Comparison of ENCODE assay signal across 14 cellular contexts in the genomic region with DNA sequence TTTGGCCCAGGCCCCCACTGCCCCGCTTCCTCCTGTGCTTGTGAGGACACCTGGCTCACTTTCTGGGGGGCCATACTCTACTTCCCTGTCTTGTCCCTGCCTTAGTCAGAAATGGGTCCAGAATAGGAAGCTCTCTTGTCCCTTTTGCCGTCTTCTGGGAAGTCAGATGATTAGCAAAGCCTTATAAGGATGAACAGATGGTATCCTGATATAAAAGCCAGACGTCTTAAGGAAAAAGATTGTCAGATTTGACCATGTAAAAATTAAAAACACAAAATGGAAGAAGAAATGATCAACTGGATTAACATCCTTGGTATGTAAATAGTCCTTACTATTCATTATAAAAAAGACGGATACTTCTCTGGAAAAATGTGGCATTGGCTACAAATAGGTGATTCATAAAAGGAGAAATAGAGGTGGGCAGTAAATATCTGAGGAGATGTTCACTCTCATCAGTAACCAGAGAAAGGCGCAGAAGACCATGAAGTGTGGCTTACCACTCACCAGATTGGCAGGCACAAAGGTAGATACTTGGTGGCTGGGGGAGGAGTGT.
"Had no signal": no experiment of that assay in that cellular context is flagged by ENCODE, and none has a peak within 500 bp of the region (broad histone marks: within the 10 kb centered on the region; RNA-seq: fewer than 3 reads in every experiment).

No MANE protein-coding gene starts in this region.

- H3K4me1 Mint-ChIP-seq: neural progenitor cell had no signal

- H3K27ac Mint-ChIP-seq: activated CD4-positive, alpha-beta memory T cell treated with anti-CD3 and anti-CD28 coated beads for 36 hours; activated naive CD4-positive, alpha-beta T cell treated with anti-CD3 and anti-CD28 coated beads for 36 hours; neural progenitor cell had no signal

- H3K27me3 ChIP-seq: cardiac muscle cell, heart left ventricle, neural progenitor cell, transverse colon had no signal

- ATAC-seq: right cardiac atrium had no signal

- H3K4me3 Mint-ChIP-seq: activated CD4-positive, alpha-beta memory T cell treated with anti-CD3 and anti-CD28 coated beads for 36 hours; activated naive CD4-positive, alpha-beta T cell treated with anti-CD3 and anti-CD28 coated beads for 36 hours; neural progenitor cell had no signal

- H3K4me3 ChIP-seq: cardiac muscle cell, heart left ventricle, neural progenitor cell, smooth muscle cell, transverse colon had no signal

- DNase-seq: activated CD4-positive, alpha-beta memory T cell treated with anti-CD3 and anti-CD28 coated beads for 36 hours; activated naive CD4-positive, alpha-beta T cell treated with anti-CD3 and anti-CD28 coated beads for 36 hours; heart left ventricle; right cardiac atrium; SW 1271; transverse colon had no signal

- FAIRE-seq: colon, endothelial cell of umbilical vein, frontal cortex, keratinocyte had no signal

- H3K4me1 ChIP-seq: neural progenitor cell, transverse colon had no signal

- H3K36me3 ChIP-seq: neural progenitor cell had no signal

- H3K27me3 Mint-ChIP-seq: activated CD4-positive, alpha-beta memory T cell treated with anti-CD3 and anti-CD28 coated beads for 36 hours; progenitor cell of endocrine pancreas had no signal

- H3K9me3 Mint-ChIP-seq: activated CD4-positive, alpha-beta memory T cell treated with anti-CD3 and anti-CD28 coated beads for 36 hours; activated naive CD4-positive, alpha-beta T cell treated with anti-CD3 and anti-CD28 coated beads for 36 hours; neural progenitor cell had no signal

- H3K9me3 ChIP-seq: heart left ventricle, transverse colon had no signal
